In the genomic region with DNA sequence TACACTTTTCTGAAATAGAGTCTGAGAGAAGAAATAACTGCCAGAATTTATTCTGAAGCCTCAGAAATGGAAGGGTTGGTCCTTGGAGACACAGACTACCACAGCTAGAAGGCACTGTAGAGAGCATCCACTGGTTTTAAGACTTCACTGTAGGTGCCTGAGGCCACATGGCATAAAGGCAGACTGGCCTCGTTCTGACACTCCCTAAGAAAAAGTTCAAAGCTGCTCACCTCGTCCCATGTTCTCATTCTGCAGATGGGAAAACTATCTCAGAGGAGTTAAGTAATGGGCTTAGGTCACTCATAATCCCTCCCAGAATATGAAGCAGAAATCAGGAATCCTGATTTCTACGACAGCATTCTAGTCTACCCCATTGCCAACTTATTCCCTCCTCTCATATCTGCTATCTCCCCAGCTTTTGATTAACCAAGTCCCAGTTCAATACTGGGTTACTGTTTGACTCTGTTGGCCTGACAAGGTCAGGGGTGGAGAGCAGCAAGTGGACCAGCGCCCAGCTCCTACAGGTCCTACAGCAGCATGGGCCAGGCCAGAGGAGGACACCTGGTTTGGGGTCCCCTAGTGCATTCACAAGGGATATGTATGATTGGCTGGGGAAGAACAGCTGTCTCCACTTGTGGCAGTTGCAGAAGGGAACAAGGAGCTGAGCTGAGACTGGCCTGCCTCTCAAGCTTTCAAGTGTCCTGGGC, we compare ENCODE assay signal across 12 cellular contexts. TPM values are rescaled to one million over a fixed set of nuclear protein-coding genes. Genes with fewer than 3 reads are reported as not detected.
A peak's percentile ranks its signal among the peaks of the same experiment; 100 is the strongest.
DNase-seq lines count a peak whose midpoint lies in the region; ATAC-seq and TF ChIP-seq lines count a peak whose summit lies in the region.
"Had no signal": no experiment of that assay in that cellular context is flagged by ENCODE, and none has a peak within 500 bp of the region (broad histone marks: within the 10 kb centered on the region; RNA-seq: fewer than 3 reads in every experiment).

No MANE protein-coding gene starts in this region.

- no peaks in the 10 kb centered on the region for H3K27me3 ChIP-seq in lung (ENCODE audit: control insufficient read depth, insufficient read depth)
- H3K27me3 ChIP-seq in upper lobe of left lung, result no peaks in the 10 kb centered on the region

- H3K4me3 Mint-ChIP-seq in activated naive CD4-positive, alpha-beta T cell treated with anti-CD3 and anti-CD28 coated beads, Interleukin-2, amount 10 ng/mL, durations not matched to agents 7 days and 5 days, result peak overlapping the region; percentile 83
- peak overlapping the region; percentile 83 for H3K4me3 Mint-ChIP-seq in activated T-helper 17 cell treated with anti-CD3 and anti-CD28 coated beads, Interleukin-2, amount 50 U/mL, for 72 hours

- H3K9me3 ChIP-seq in lung (ENCODE audit: control insufficient read depth in 2 of 2, insufficient read depth in 1 of 2, low read length in 1 of 2) (no peaks in the 10 kb centered on the region), upper lobe of left lung (no peaks in the 10 kb centered on the region)

- H3K36me3 ChIP-seq in lung (ENCODE audit: control insufficient read depth in 2 of 2, insufficient read depth in 2 of 2, low read length in 2 of 2) (peaks cover 0 to 3% of the 10 kb centered on the region in 2 donors), upper lobe of left lung (peaks cover 0 to 10% (median 0%) of the 10 kb centered on the region in 4 donors)

- CTCF ChIA-PET in activated naive CD4-positive, alpha-beta T cell treated with anti-CD3 and anti-CD28 coated beads, Interleukin-2, amount 10 ng/mL, durations not matched to agents 7 days and 5 days (lab: Charles Lee), result interaction anchor here (1.1 to 11.7 kb wide), 6 partner anchors 12 to 134 kb away, joined by 3 to 204 read pairs (median 4); partner anchors contain the start of gene PDE1B

- H3K27ac ChIP-seq in lung (ENCODE audit: low read depth in 1 of 2, low read length in 1 of 2) (peak overlapping the region in 1 of 2 donors; percentile 40), upper lobe of left lung (peak overlapping the region; percentile 16 to 93 (median 84))

- no peak for TF ChIP-seq EP300 in upper lobe of left lung (IDR thresholded peaks at IDR 0.05)

- TF ChIP-seq CTCF in lung (IDR thresholded peaks at IDR 0.05; ENCODE audit: control extremely low read depth, extremely low read depth), result no peak
- TF ChIP-seq CTCF in upper lobe of left lung (IDR thresholded peaks at IDR 0.05), result no peak

- DNase-seq in activated naive CD4-positive, alpha-beta T cell treated with anti-CD3 and anti-CD28 coated beads, Interleukin-2, amount 10 ng/mL, durations not matched to agents 7 days and 5 days, result no peak
- no peak for DNase-seq in activated naive CD4-positive, alpha-beta T cell (lab: John Stamatoyannopoulos, UW)
- DNase-seq in lung (ENCODE audit: low spot score) (no peak), upper lobe of left lung (no peak), GF-D8 (lab: John Stamatoyannopoulos, UW) (no peak), NCI-H2029 (lab: John Stamatoyannopoulos, UW) (no peak)
- DNase-seq in stimulated activated CD4-positive, alpha-beta T cell treated with anti-CD3 and anti-CD28 coated beads, Interleukin-2, amount 100 ng/mL, for 48 hours, result no peak
- DNase-seq: activated naive CD4-positive, alpha-beta T cell treated with Interleukin-2 at 50 U/mL for 16 hours; NCI-H1092 treated with DMSO at 0.1 percent for 48 hours; occipital lobe had no signal

- peaks cover 43% of the 10 kb centered on the region for H3K36me3 Mint-ChIP-seq in activated naive CD4-positive, alpha-beta T cell treated with anti-CD3 and anti-CD28 coated beads, Interleukin-2, amount 10 ng/mL, durations not matched to agents 7 days and 5 days
- peaks cover 86% of the 10 kb centered on the region for H3K36me3 Mint-ChIP-seq in activated T-helper 17 cell treated with anti-CD3 and anti-CD28 coated beads, Interleukin-2, amount 50 U/mL, for 72 hours (ENCODE audit: low read depth)

- peak overlapping the region; percentile 84 for H3K27ac Mint-ChIP-seq in activated naive CD4-positive, alpha-beta T cell treated with anti-CD3 and anti-CD28 coated beads, Interleukin-2, amount 10 ng/mL, durations not matched to agents 7 days and 5 days
- H3K27ac Mint-ChIP-seq in activated T-helper 17 cell treated with anti-CD3 and anti-CD28 coated beads, Interleukin-2, amount 50 U/mL, for 72 hours, result no peak overlapping the region

- WGBS in lung, 2 donors, result 47 to 59% methylated on average over 4 of the region's 4 CpGs
- 55% methylated on average over 4 of the region's 4 CpGs for WGBS in upper lobe of left lung, 2 donors

- ATAC-seq in activated T-helper 17 cell treated with anti-CD3 and anti-CD28 coated beads, Interleukin-2, amount 50 U/mL, for 72 hours (replicated peaks), result no peak
- ATAC-seq in lung (ENCODE audit: insufficient read depth, low FRiP score) (no peak), upper lobe of left lung (ENCODE audit: low FRiP score in 2 of 2) (no peak)

- TF ChIP-seq POLR2A in upper lobe of left lung (IDR thresholded peaks at IDR 0.05), result no peak

- peaks cover 12% of the 10 kb centered on the region for H3K27me3 Mint-ChIP-seq in activated naive CD4-positive, alpha-beta T cell treated with anti-CD3 and anti-CD28 coated beads, Interleukin-2, amount 10 ng/mL, durations not matched to agents 7 days and 5 days
- H3K27me3 Mint-ChIP-seq in activated T-helper 17 cell treated with anti-CD3 and anti-CD28 coated beads, Interleukin-2, amount 50 U/mL, for 72 hours, result no peaks in the 10 kb centered on the region

- peaks cover 78% of the 10 kb centered on the region for H3K4me1 Mint-ChIP-seq in activated naive CD4-positive, alpha-beta T cell treated with anti-CD3 and anti-CD28 coated beads, Interleukin-2, amount 10 ng/mL, durations not matched to agents 7 days and 5 days
- H3K4me1 Mint-ChIP-seq in activated T-helper 17 cell treated with anti-CD3 and anti-CD28 coated beads, Interleukin-2, amount 50 U/mL, for 72 hours, result peaks cover 38% of the 10 kb centered on the region

- H3K4me3 ChIP-seq in lung, result peak overlapping the region; percentile 17
- H3K4me3 ChIP-seq in upper lobe of left lung, result peak overlapping the region in 2 of 4 donors; percentile 26 to 88

- H3K4me1 ChIP-seq in lung (ENCODE audit: control insufficient read depth in 2 of 2, insufficient read depth in 2 of 2, low read length in 2 of 2) (peaks cover 28% of the 10 kb centered on the region in 2 donors), upper lobe of left lung (peaks cover 62 to 86% (median 74%) of the 10 kb centered on the region in 4 donors)

- no peaks in the 10 kb centered on the region for H3K9me3 Mint-ChIP-seq in activated naive CD4-positive, alpha-beta T cell treated with anti-CD3 and anti-CD28 coated beads, Interleukin-2, amount 10 ng/mL, durations not matched to agents 7 days and 5 days
- no peaks in the 10 kb centered on the region for H3K9me3 Mint-ChIP-seq in activated T-helper 17 cell treated with anti-CD3 and anti-CD28 coated beads, Interleukin-2, amount 50 U/mL, for 72 hours

RNA-seq across cellular contexts. Expression of gene ITGA5, which starts 3.7 kb away (rescaled TPM):
- total RNA-seq in activated T-helper 17 cell treated with anti-CD3 and anti-CD28 coated beads, Interleukin-2, amount 50 U/mL, for 72 hours, result 100 to 1,000 TPM in 1 of 2 donors, 10 to 100 TPM in 1; 29.9 to 211 TPM
- total RNA-seq in lung (100 to 1,000 TPM in 1 of 2 donors, 10 to 100 TPM in 1; 71.2 to 131 TPM), upper lobe of left lung (100 to 1,000 TPM in 2 of 6 donors, 10 to 100 TPM in 4; 48.3 to 146 (median 92.6) TPM)
- 100 to 1,000 TPM in 1 of 2 donors, 10 to 100 TPM in 1; 39.8 to 134 TPM for polyA plus RNA-seq in lung

RNA-seq across cellular contexts. Expression of gene ZNF385A, which starts 30.8 kb away (rescaled TPM):
- total RNA-seq in activated T-helper 17 cell treated with anti-CD3 and anti-CD28 coated beads, Interleukin-2, amount 50 U/mL, for 72 hours, result 1 to 10 TPM in 1 of 2 donors, under 1 TPM in 1; 0.48 to 2.6 TPM
- total RNA-seq in lung, result 10 to 100 TPM in 1 of 2 donors, 1 to 10 TPM in 1; 7.6 to 26.1 TPM
- 10 to 100 TPM; 15.3 to 17.9 TPM for polyA plus RNA-seq in lung
- total RNA-seq in upper lobe of left lung, result 10 to 100 TPM; 18.5 to 43.8 (median 23.0) TPM

RNA-seq across cellular contexts. Expression of gene GPR84, which starts 51.1 kb away (rescaled TPM):
- 1 to 10 TPM in 1 of 2 donors, under 1 TPM in 1; 0.24 to 2.2 TPM for total RNA-seq in activated T-helper 17 cell treated with anti-CD3 and anti-CD28 coated beads, Interleukin-2, amount 50 U/mL, for 72 hours
- total RNA-seq in lung, result 1 to 10 TPM; 1.5 to 2.6 TPM
- 10 to 100 TPM in 1 of 2 donors, under 1 TPM in 1; 0.73 to 76.1 TPM for polyA plus RNA-seq in lung
- 1 to 10 TPM in 3 of 6 donors, under 1 TPM in 1, not detected in 2; 0.39 to 2.1 (median 1.1) TPM for total RNA-seq in upper lobe of left lung
- total RNA-seq: SK-MEL-5 had no signal

RNA-seq across cellular contexts. Expression of gene GTSF1, which starts 58.0 kb away (rescaled TPM):
- 10 to 100 TPM; 16.4 to 21.2 TPM for total RNA-seq in activated T-helper 17 cell treated with anti-CD3 and anti-CD28 coated beads, Interleukin-2, amount 50 U/mL, for 72 hours
- total RNA-seq in lung, result 1 to 10 TPM in 1 of 2 donors, under 1 TPM in 1; 0.68 to 1.2 TPM
- 1 to 10 TPM in 1 of 2 donors, under 1 TPM in 1; 0.69 to 2.1 TPM for polyA plus RNA-seq in lung
- total RNA-seq in upper lobe of left lung, result 1 to 10 TPM in 4 of 6 donors, not detected in 2; 1.4 to 4.6 (median 2.2) TPM
- total RNA-seq: SK-MEL-5 had no signal
